Comparison of ENCODE assay signal across 13 cellular contexts in genomic region chr17:73283841-73284282, GRCh38. TPM values are rescaled to one million over a fixed set of nuclear protein-coding genes. Genes with fewer than 3 reads are reported as not detected.
DNase-seq lines count a peak whose midpoint lies in the region; ATAC-seq and TF ChIP-seq lines count a peak whose summit lies in the region.
"Had no signal": no experiment of that assay in that cellular context is flagged by ENCODE, and none has a peak within 500 bp of the region (broad histone marks: within the 10 kb centered on the region; RNA-seq: fewer than 3 reads in every experiment).

No MANE protein-coding gene starts in this region.

- no peak for ATAC-seq in HG02884 (IDR thresholded peaks at IDR 0.05; ENCODE audit: unreplicated experiment)
- no peak for ATAC-seq in omental fat pad (ENCODE audit: low FRiP score)
- no peak for ATAC-seq in GM19035 (IDR thresholded peaks at IDR 0.05; ENCODE audit: unreplicated experiment)
- ATAC-seq: T-helper 17 cell had no signal

- no peak for TF ChIP-seq CTCF in testis (IDR thresholded peaks at IDR 0.05)
- no peak for TF ChIP-seq CTCF in omental fat pad (IDR thresholded peaks at IDR 0.05)

- TF ChIP-seq POLR2A in testis (IDR thresholded peaks at IDR 0.05), result no peak

- H3K4me1 ChIP-seq in adipocyte (ENCODE audit: control insufficient read depth, insufficient read depth, low read length) (peaks cover 44% of the 10 kb centered on the region), testis (peaks cover 80% of the 10 kb centered on the region)

- peak overlapping the region; percentile 79 to 90 for H3K27ac ChIP-seq in testis

- no peaks in the 10 kb centered on the region for H3K27me3 ChIP-seq in adipocyte (replicated peaks; ENCODE audit: control insufficient read depth, insufficient read depth, low read length)
- no peaks in the 10 kb centered on the region for H3K27me3 ChIP-seq in testis

- WGBS in testis, 2 donors, result 25 to 33% methylated on average over 10 of the region's 10 CpGs

- no peaks in the 10 kb centered on the region for H3K9me3 ChIP-seq in adipocyte (ENCODE audit: control insufficient read depth, low read length)
- H3K9me3 ChIP-seq in testis, result no peaks in the 10 kb centered on the region

- peaks cover 49% of the 10 kb centered on the region for H3K36me3 ChIP-seq in adipocyte (ENCODE audit: control insufficient read depth, insufficient read depth, low read length, severe bottlenecking)
- H3K36me3 ChIP-seq in testis (ENCODE audit: low read depth, missing control alignments), result no peaks in the 10 kb centered on the region

- H3K4me3 ChIP-seq in adipocyte (ENCODE audit: low read length) (no peak overlapping the region), testis (no peak overlapping the region)

- H3K9ac ChIP-seq in adipocyte (ENCODE audit: low read length), result peak overlapping the region; percentile 7

- intact Hi-C loops in testis (cut with DNase I; ENCODE audit: low total_unique reads), result no loop called here

- peak; percentile 13 for DNase-seq in NCI-H2171 treated with DMSO at 0.1 percent for 48 hours (lab: John Stamatoyannopoulos, UW)
- DNase-seq in NCI-H2171 (lab: John Stamatoyannopoulos, UW), result no peak
- no peak for DNase-seq in adipocyte (ENCODE audit: low read depth)
- peak; percentile 91 for DNase-seq in iPS-NIHi7 (ENCODE audit: extremely low spot score)
- peak; percentile 84 for DNase-seq in testis
- no peak for DNase-seq in omental fat pad (ENCODE audit: low spot score)
- DNase-seq: activated naive CD8-positive, alpha-beta T cell treated with anti-CD3 and anti-CD28 coated beads, Interleukin-2, amount 10 ng/mL, durations not matched to agents 7 days and 5 days; DMS79 treated with DMSO at 0.1 percent for 48 hours; T-helper 17 cell had no signal

RNA-seq across cellular contexts. Expression of gene CPSF4L, which starts 22.2 kb away (rescaled TPM):
- total RNA-seq in testis, result under 1 TPM in 1 of 2 donors, not detected in 1; 0.94 TPM
- polyA plus RNA-seq in testis (ENCODE audit: insufficient read depth, low read depth, low replicate concordance), result 0.79 TPM
- total RNA-seq in omental fat pad, result under 1 TPM in 1 of 4 donors, not detected in 3; 0.65 TPM
- total RNA-seq: activated naive CD8-positive, alpha-beta T cell treated with anti-CD3 and anti-CD28 coated beads, Interleukin-2, amount 10 ng/mL, durations not matched to agents 7 days and 5 days; epithelial cell of proximal tubule; T-helper 17 cell; ureter had no signal

RNA-seq across cellular contexts. Expression of gene CDC42EP4, which starts 27.9 kb away (rescaled TPM):
- total RNA-seq in testis (100 to 1,000 TPM; 103 to 140 TPM), omental fat pad (100 to 1,000 TPM; 137 to 224 (median 181) TPM)
- 55.9 TPM for polyA plus RNA-seq in testis (ENCODE audit: insufficient read depth, low read depth, low replicate concordance)

Comparison
In these comparisons a context has a peak if more than half of its experiments do, and no peak if none do; other contexts are left out.
1. DNase-seq: peak in NCI-H2171 treated with DMSO at 0.1 percent for 48 hours (single experiment), iPS-NIHi7 (single experiment) and testis (single experiment); none in NCI-H2171 (single experiment), adipocyte (single experiment) and omental fat pad (single experiment).